In the genomic region with DNA sequence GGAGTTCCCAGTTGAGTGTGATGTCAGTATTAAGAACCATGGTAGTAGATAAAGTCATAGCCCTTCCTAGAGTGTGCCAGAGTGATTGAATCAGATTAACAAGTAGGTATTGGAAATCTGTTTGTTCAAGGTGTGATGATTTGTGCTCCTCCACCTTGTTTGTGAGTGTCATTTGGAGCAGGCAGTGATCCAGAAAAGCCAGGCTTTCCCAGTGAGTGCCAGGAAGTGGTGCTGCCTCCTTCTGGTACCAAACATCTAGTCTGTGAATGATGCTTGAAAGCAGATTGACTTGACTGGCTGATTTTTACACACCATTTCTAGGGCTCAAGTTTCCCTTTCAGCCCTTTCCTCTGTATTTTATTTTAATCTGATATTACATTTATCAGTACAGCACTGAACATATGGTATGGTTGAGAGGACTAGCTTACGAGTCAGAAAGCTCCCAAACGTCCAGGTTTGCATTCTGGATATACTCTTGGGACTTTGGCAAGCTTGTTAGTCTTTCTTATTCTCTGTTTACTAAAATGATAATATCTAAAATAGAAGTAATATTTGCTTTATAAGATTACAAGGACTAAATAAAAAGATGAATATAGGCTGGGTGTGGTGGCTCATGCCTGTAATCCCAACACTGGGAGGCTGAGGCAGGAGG, we compare ENCODE assay signal across 1 cellular context.
TF ChIP-seq lines count a peak whose summit lies in the region.

No MANE protein-coding gene starts in this region.

TF ChIP-seq in HEK293T, 16 proteins besides CTCF, POLR2A, EP300 and RAD21 (continued from another document):
- TF ChIP-seq, protein P1, sequence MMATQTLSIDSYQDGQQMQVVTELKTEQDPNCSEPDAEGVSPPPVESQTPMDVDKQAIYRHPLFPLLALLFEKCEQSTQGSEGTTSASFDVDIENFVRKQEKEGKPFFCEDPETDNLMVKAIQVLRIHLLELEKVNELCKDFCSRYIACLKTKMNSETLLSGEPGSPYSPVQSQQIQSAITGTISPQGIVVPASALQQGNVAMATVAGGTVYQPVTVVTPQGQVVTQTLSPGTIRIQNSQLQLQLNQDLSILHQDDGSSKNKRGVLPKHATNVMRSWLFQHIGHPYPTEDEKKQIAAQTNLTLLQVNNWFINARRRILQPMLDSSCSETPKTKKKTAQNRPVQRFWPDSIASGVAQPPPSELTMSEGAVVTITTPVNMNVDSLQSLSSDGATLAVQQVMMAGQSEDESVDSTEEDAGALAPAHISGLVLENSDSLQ (IDR thresholded peaks at IDR 0.05): no peak
- TF ChIP-seq ARNT (IDR thresholded peaks at IDR 0.05) (no peak), FOXA1 (IDR thresholded peaks at IDR 0.05) (no peak), TARDBP (IDR thresholded peaks at IDR 0.05) (no peak), FOXK2 (IDR thresholded peaks at IDR 0.05) (no peak), ZNF384 (IDR thresholded peaks at IDR 0.05) (no peak), SP1 (IDR thresholded peaks at IDR 0.05) (no peak), CTBP1 (IDR thresholded peaks at IDR 0.05; ENCODE audit: borderline replicate concordance) (no peak), L3MBTL2 (conservative IDR thresholded peaks at IDR 0.05) (no peak)
TF ChIP-seq in HEK293T: peak in this region for 0.
